Comparison of ENCODE assay signal across 24 cellular contexts in the genomic region with DNA sequence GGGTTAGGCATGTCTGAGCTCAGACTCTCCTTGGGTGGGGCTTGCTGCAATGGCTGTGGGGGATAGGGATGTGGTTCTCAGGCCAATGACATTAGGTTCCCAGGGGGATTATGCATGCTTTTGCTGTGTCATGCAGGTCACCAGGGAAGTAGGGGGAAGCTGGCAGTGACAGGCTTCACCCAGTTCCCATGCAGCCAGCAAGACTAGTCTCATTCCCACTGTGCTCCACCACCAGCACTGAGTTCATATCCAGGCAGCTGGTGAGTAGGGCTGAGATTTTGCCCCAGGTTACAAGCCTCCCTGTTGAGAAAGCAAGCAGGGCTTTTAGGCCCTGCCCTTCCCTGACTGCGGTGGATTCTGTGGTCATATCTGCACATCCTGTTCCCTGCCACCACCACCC. TPM values are rescaled to one million over a fixed set of nuclear protein-coding genes. Genes with fewer than 3 reads are reported as not detected.
DNase-seq lines count a peak whose midpoint lies in the region; FAIRE-seq and TF ChIP-seq lines count a peak whose summit lies in the region.
"Had no signal": no experiment of that assay in that cellular context is flagged by ENCODE, and none has a peak within 500 bp of the region (broad histone marks: within the 10 kb centered on the region; RNA-seq: fewer than 3 reads in every experiment).

No MANE protein-coding gene starts in this region.

- peak overlapping the region; percentile 55 for H3K27ac Mint-ChIP-seq in MCF 10A (ENCODE audit: low read depth, unreplicated experiment)
- H3K27ac Mint-ChIP-seq: CD8-positive, alpha-beta T cell had no signal

- intact Hi-C loops in MCF 10A (cut with micrococcal nuclease) = no loop called here
- intact Hi-C loops in breast epithelium (cut with DNase I; ENCODE audit: low total_unique reads) = no loop called here

- TF ChIP-seq CTCF in MCF 10A (IDR thresholded peaks at IDR 0.05; ENCODE audit: unreplicated experiment) (no peak), breast epithelium (IDR thresholded peaks at IDR 0.05) (no peak), bronchial epithelial cell (IDR thresholded peaks at IDR 0.05; ENCODE audit: insufficient read depth, low read length, severe bottlenecking) (no peak), retinal pigment epithelial cell (conservative IDR thresholded peaks at IDR 0.05; ENCODE audit: low read depth, low read length) (no peak)

- no peak overlapping the region for H3K27ac ChIP-seq in breast epithelium
- H3K27ac ChIP-seq: neutrophil, right lobe of liver, vagina had no signal

- H3K36me3 ChIP-seq in breast epithelium = no peaks in the 10 kb centered on the region
- no peaks in the 10 kb centered on the region for H3K36me3 ChIP-seq in bronchial epithelial cell (ENCODE audit: control insufficient read depth, insufficient read depth, low read length)
- H3K36me3 ChIP-seq: neutrophil, right lobe of liver, vagina had no signal

- H3K27me3 ChIP-seq in breast epithelium (no peaks in the 10 kb centered on the region), bronchial epithelial cell (ENCODE audit: control insufficient read depth, insufficient read depth, low read length) (peaks cover 2% of the 10 kb centered on the region)
- H3K27me3 ChIP-seq: right lobe of liver, vagina had no signal

- TF ChIP-seq POLR2A in breast epithelium (IDR thresholded peaks at IDR 0.05) = no peak

- no peaks in the 10 kb centered on the region for H3K9me3 Mint-ChIP-seq in MCF 10A (ENCODE audit: unreplicated experiment)

- H3K4me3 Mint-ChIP-seq in MCF 10A (ENCODE audit: unreplicated experiment) = no peak overlapping the region
- H3K4me3 Mint-ChIP-seq: CD8-positive, alpha-beta T cell had no signal

- no TSS peak for BruUV-seq in MCF 10A (replicated peaks; lab: Mats Ljungman, UMichigan)

- H3K27me3 Mint-ChIP-seq in MCF 10A (ENCODE audit: insufficient read depth, unreplicated experiment) = no peaks in the 10 kb centered on the region

- H3K9me3 ChIP-seq in breast epithelium = peaks cover 0 to 18% of the 10 kb centered on the region in 2 donors
- H3K9me3 ChIP-seq: neutrophil, right lobe of liver, vagina had no signal

- H3K4me3 ChIP-seq in breast epithelium (no peak overlapping the region), bronchial epithelial cell (ENCODE audit: low read depth, low read length) (no peak overlapping the region), retinal pigment epithelial cell (ENCODE audit: low read length) (no peak overlapping the region)
- H3K4me3 ChIP-seq: right lobe of liver, vagina had no signal

- H3K4me1 Mint-ChIP-seq in MCF 10A (ENCODE audit: insufficient read depth, unreplicated experiment) = peaks cover 22% of the 10 kb centered on the region

- CTCF ChIA-PET in MCF 10A (lab: Yijun Ruan, JAX) = no interaction called here

- DNase-seq in MCF 10A (ENCODE audit: unreplicated experiment) (peak; percentile 27), breast epithelium (ENCODE audit: low spot score in 2 of 2) (no peak), M059J (ENCODE audit: low read depth) (peak; percentile 90), bronchial epithelial cell (ENCODE audit: low read depth) (peak; percentile 12), retinal pigment epithelial cell (ENCODE audit: low read depth) (peak; percentile 65), urothelium cell line (ENCODE audit: low spot score) (no peak), NCI-H748 (lab: John Stamatoyannopoulos, UW; ENCODE audit: unreplicated experiment) (no peak), A172 (ENCODE audit: low spot score) (no peak)
- DNase-seq: ACHN; caudate nucleus; CD8-positive, alpha-beta T cell; effector CD8-positive, alpha-beta T cell; hypothalamus; left cardiac atrium; NCI-H1930; NCI-H510A treated with DMSO at 0.1 percent for 48 hours; right lobe of liver; RPMI8226; stimulated activated CD4-positive, alpha-beta T cell treated with anti-CD3 and anti-CD28 coated beads, Interleukin-2, amount 100 ng/mL, for 24 hours; SW 1271 had no signal

- POLR2A ChIA-PET in MCF 10A (lab: Yijun Ruan, JAX) = no interaction called here

- no peaks in the 10 kb centered on the region for H3K36me3 Mint-ChIP-seq in MCF 10A (ENCODE audit: insufficient read depth, unreplicated experiment)

- H3K4me1 ChIP-seq in breast epithelium = no peaks in the 10 kb centered on the region
- H3K4me1 ChIP-seq: right lobe of liver, vagina had no signal

- FAIRE-seq in bronchial epithelial cell (lab: Jason Lieb, UNC) (no peak), urothelium cell line (lab: Jason Lieb, UNC) (no peak)

RNA-seq across cellular contexts. Expression of a gene that starts 32.1 kb away (rescaled TPM):
- not detected in 2 replicates for total RNA-seq in MCF 10A (2022)
- total RNA-seq in breast epithelium = 1 to 10 TPM in 2 of 3 donors, under 1 TPM in 1; 0.88 to 9.4 (median 1.3) TPM
- 0.84 and 2.1 TPM in 2 replicates for total RNA-seq in M059J (2014; rRNA removed; shearing (Covaris generic))
- total RNA-seq in bronchial epithelial cell = not detected in 2 replicates
- not detected in 2 replicates for total RNA-seq in A172 (2014; rRNA removed; shearing (Covaris generic))
- total RNA-seq: activated CD8-positive, alpha-beta memory T cell treated with anti-CD3 and anti-CD28 coated beads for 36 hours; CD8-positive, alpha-beta T cell; mononuclear cell had no signal

RNA-seq across cellular contexts. Expression of a gene that starts 58.5 kb away (rescaled TPM):
- total RNA-seq in MCF 10A (2022) (not detected in 2 replicates), breast epithelium (100 to 1,000 TPM in 1 of 3 donors, 10 to 100 TPM in 2; 71.4 to 342 (median 91.9) TPM), bronchial epithelial cell (not detected in 2 replicates)
- not detected in 2 replicates for total RNA-seq in M059J (2014; rRNA removed; shearing (Covaris generic))
- not detected in 2 replicates for total RNA-seq in A172 (2014; rRNA removed; shearing (Covaris generic))
- total RNA-seq: activated CD8-positive, alpha-beta memory T cell treated with anti-CD3 and anti-CD28 coated beads for 36 hours; CD8-positive, alpha-beta T cell; mononuclear cell had no signal

Comparison
In these comparisons a context has a peak if more than half of its experiments do, and no peak if none do; other contexts are left out.
1. DNase-seq: peak in MCF 10A (single experiment), M059J (single experiment), bronchial epithelial cell (single experiment) and retinal pigment epithelial cell (single experiment); none in breast epithelium (0 of 2), urothelium cell line (single experiment), NCI-H748 (single experiment) and A172 (single experiment).
2. RNA of a gene that starts 58.5 kb away (total RNA-seq): 71.4 to 342 TPM in breast epithelium; not detected in MCF 10A, not detected in M059J, not detected in bronchial epithelial cell and not detected in A172; every median in the first group is over 10 times any median in the second.